Comparison of ENCODE assay signal across 8 cellular contexts in genomic region chr17:2222901-2223616, GRCh38.
DNase-seq lines count a peak whose midpoint lies in the region; ATAC-seq, FAIRE-seq and TF ChIP-seq lines count a peak whose summit lies in the region.

No MANE protein-coding gene starts in this region.

- intact Hi-C loops in lower lobe of right lung (cut with DNase I), result loop anchor here (10.0 kb wide), 1 partner anchor 48 kb away; no protein-coding TSS in a partner anchor

- H3K4me3 Mint-ChIP-seq in astrocyte (ENCODE audit: unreplicated experiment), result no peak overlapping the region
- H3K4me3 Mint-ChIP-seq in stimulated activated effector memory CD8-positive, alpha-beta T cell treated with anti-CD3 and anti-CD28 coated beads, Interleukin-12 subunit alpha, Interleukin-12 subunit beta, amount 100 ng/mL, for 72 hours, result peak overlapping the region; percentile 59

- no peak overlapping the region for H4K8ac ChIP-seq in mesendoderm (ENCODE audit: low read depth, low read length)

- no peak overlapping the region for H2BK5ac ChIP-seq in mesendoderm (ENCODE audit: low read length)

- DNase-seq in ELR (ENCODE audit: low read depth), result peak; percentile 19
- DNase-seq in NCI-H69 (lab: John Stamatoyannopoulos, UW), result peak; percentile 2
- DNase-seq in astrocyte (ENCODE audit: low read depth), result peak; percentile 64
- no peak for DNase-seq in lower lobe of right lung
- DNase-seq in stimulated activated effector memory CD8-positive, alpha-beta T cell treated with anti-CD3 and anti-CD28 coated beads, Interleukin-12 subunit alpha, Interleukin-12 subunit beta, amount 100 ng/mL, for 72 hours (ENCODE audit: low spot score in 2 of 2), result peak; percentile 53 to 88
- no peak for DNase-seq in GOT3 (lab: John Stamatoyannopoulos, UW)
- no peak for DNase-seq in mesendoderm
- DNase-seq in epidermal melanocyte (ENCODE audit: insufficient read length, low spot score), result no peak

- peaks cover 1% of the 10 kb centered on the region for H3K9me3 Mint-ChIP-seq in astrocyte (ENCODE audit: unreplicated experiment)
- no peaks in the 10 kb centered on the region for H3K9me3 Mint-ChIP-seq in stimulated activated effector memory CD8-positive, alpha-beta T cell treated with anti-CD3 and anti-CD28 coated beads, Interleukin-12 subunit alpha, Interleukin-12 subunit beta, amount 100 ng/mL, for 72 hours

- FAIRE-seq in astrocyte (lab: Jason Lieb, UNC), result peak; percentile 72

- peak overlapping the region; percentile 27 for H3K27ac ChIP-seq in astrocyte (ENCODE audit: low read depth, low read length)
- peak overlapping the region; percentile 46 for H3K27ac ChIP-seq in lower lobe of right lung
- no peak overlapping the region for H3K27ac ChIP-seq in mesendoderm (ENCODE audit: low read depth, low read length)

- H3K4ac ChIP-seq in mesendoderm (ENCODE audit: low read depth, low read length), result no peak overlapping the region

- no peak overlapping the region for H3K56ac ChIP-seq in mesendoderm (ENCODE audit: low read length)

- peaks cover 26% of the 10 kb centered on the region for H3K4me1 Mint-ChIP-seq in astrocyte (ENCODE audit: low read depth, unreplicated experiment)
- peaks cover 46% of the 10 kb centered on the region for H3K4me1 Mint-ChIP-seq in stimulated activated effector memory CD8-positive, alpha-beta T cell treated with anti-CD3 and anti-CD28 coated beads, Interleukin-12 subunit alpha, Interleukin-12 subunit beta, amount 100 ng/mL, for 72 hours

- TF ChIP-seq CTCF in astrocyte (IDR thresholded peaks at IDR 0.05; ENCODE audit: insufficient read depth, low read depth, low read length) (no peak), lower lobe of right lung (IDR thresholded peaks at IDR 0.05) (no peak)

- no peak overlapping the region for H3K18ac ChIP-seq in mesendoderm (ENCODE audit: low read length)

- H3K79me2 ChIP-seq in astrocyte (ENCODE audit: insufficient read depth, low read length) (peaks cover 39% of the 10 kb centered on the region), mesendoderm (ENCODE audit: control insufficient read depth, insufficient read depth, low read length) (no peaks in the 10 kb centered on the region)

- no peak overlapping the region for H3K4me3 ChIP-seq in astrocyte (ENCODE audit: insufficient read depth, low read depth, low read length)
- no peak overlapping the region for H3K4me3 ChIP-seq in lower lobe of right lung
- no peak overlapping the region for H3K4me3 ChIP-seq in mesendoderm (ENCODE audit: low read length)

- peak; percentile 72 to 82 for ATAC-seq in lower lobe of right lung
- peak; percentile 90 for ATAC-seq in stimulated activated effector memory CD8-positive, alpha-beta T cell treated with anti-CD3 and anti-CD28 coated beads, Interleukin-12 subunit alpha, Interleukin-12 subunit beta, amount 100 ng/mL, for 72 hours

- no peak overlapping the region for H2AFZ ChIP-seq in astrocyte (ENCODE audit: low read depth, low read length)

- H3K79me1 ChIP-seq in mesendoderm (ENCODE audit: low read length), result peaks cover 5% of the 10 kb centered on the region

- H3K4me1 ChIP-seq in astrocyte (ENCODE audit: insufficient read depth, low read length) (peaks cover 20% of the 10 kb centered on the region), lower lobe of right lung (peaks cover 16% of the 10 kb centered on the region), mesendoderm (ENCODE audit: control insufficient read depth, low read depth, low read length) (no peaks in the 10 kb centered on the region)

- H2BK15ac ChIP-seq in mesendoderm (replicated peaks; ENCODE audit: low read depth), result no peak overlapping the region

- no peak overlapping the region for H2BK120ac ChIP-seq in mesendoderm (ENCODE audit: low read depth, low read length)

- H3K9ac ChIP-seq in astrocyte (ENCODE audit: low read length) (peak overlapping the region; percentile 41), mesendoderm (ENCODE audit: low read length) (no peak overlapping the region)

- H4K20me1 ChIP-seq in astrocyte (ENCODE audit: insufficient read depth, low read length), result no peaks in the 10 kb centered on the region

- no peaks in the 10 kb centered on the region for H3K27me3 Mint-ChIP-seq in astrocyte (ENCODE audit: low read depth, unreplicated experiment)

- H3K4me2 ChIP-seq in astrocyte (ENCODE audit: low read length) (peak overlapping the region; percentile 27), mesendoderm (ENCODE audit: low read length) (no peak overlapping the region)

- no CpG with 5 or more reads among the region's 10 CpGs for WGBS in mesendoderm (ENCODE audit: extremely low coverage, insufficient coverage, low lambda C conversion rate)

- H3K27me3 ChIP-seq in astrocyte (ENCODE audit: insufficient read depth, low read length) (no peaks in the 10 kb centered on the region), lower lobe of right lung (ENCODE audit: low read depth) (no peaks in the 10 kb centered on the region), mesendoderm (ENCODE audit: insufficient read depth, low read length, poor library complexity) (no peaks in the 10 kb centered on the region)

- no peak overlapping the region for H2AK5ac ChIP-seq in mesendoderm (ENCODE audit: low read length)

- H3K9me3 ChIP-seq in astrocyte (ENCODE audit: insufficient read depth, low read depth, low read length) (no peaks in the 10 kb centered on the region), lower lobe of right lung (no peaks in the 10 kb centered on the region)

- no peak overlapping the region for H4K5ac ChIP-seq in mesendoderm (ENCODE audit: low read length)

- no peak overlapping the region for H3K23ac ChIP-seq in mesendoderm (ENCODE audit: low read length)

- H3K36me3 Mint-ChIP-seq in astrocyte (ENCODE audit: low read depth, unreplicated experiment), result peaks cover 13% of the 10 kb centered on the region
- H3K36me3 Mint-ChIP-seq in stimulated activated effector memory CD8-positive, alpha-beta T cell treated with anti-CD3 and anti-CD28 coated beads, Interleukin-12 subunit alpha, Interleukin-12 subunit beta, amount 100 ng/mL, for 72 hours, result peaks cover 29% of the 10 kb centered on the region

- H3K36me3 ChIP-seq in astrocyte (ENCODE audit: insufficient read depth, low read length) (no peaks in the 10 kb centered on the region), lower lobe of right lung (no peaks in the 10 kb centered on the region), mesendoderm (ENCODE audit: control insufficient read depth, insufficient read depth, low read length) (no peaks in the 10 kb centered on the region)

- H3K27ac Mint-ChIP-seq in astrocyte (ENCODE audit: unreplicated experiment), result peak overlapping the region; percentile 50
- peak overlapping the region; percentile 41 for H3K27ac Mint-ChIP-seq in stimulated activated effector memory CD8-positive, alpha-beta T cell treated with anti-CD3 and anti-CD28 coated beads, Interleukin-12 subunit alpha, Interleukin-12 subunit beta, amount 100 ng/mL, for 72 hours

Comparison
In these comparisons a context has a peak if more than half of its experiments do, and no peak if none do; other contexts are left out.
1. DNase-seq: peak in ELR (single experiment), NCI-H69 (single experiment), astrocyte (single experiment) and stimulated activated effector memory CD8-positive, alpha-beta T cell treated with anti-CD3 and anti-CD28 coated beads, Interleukin-12 subunit alpha, Interleukin-12 subunit beta, amount 100 ng/mL, for 72 hours (2 of 2); none in lower lobe of right lung (single experiment), GOT3 (single experiment), mesendoderm (single experiment) and epidermal melanocyte (single experiment).